In the genomic region with DNA sequence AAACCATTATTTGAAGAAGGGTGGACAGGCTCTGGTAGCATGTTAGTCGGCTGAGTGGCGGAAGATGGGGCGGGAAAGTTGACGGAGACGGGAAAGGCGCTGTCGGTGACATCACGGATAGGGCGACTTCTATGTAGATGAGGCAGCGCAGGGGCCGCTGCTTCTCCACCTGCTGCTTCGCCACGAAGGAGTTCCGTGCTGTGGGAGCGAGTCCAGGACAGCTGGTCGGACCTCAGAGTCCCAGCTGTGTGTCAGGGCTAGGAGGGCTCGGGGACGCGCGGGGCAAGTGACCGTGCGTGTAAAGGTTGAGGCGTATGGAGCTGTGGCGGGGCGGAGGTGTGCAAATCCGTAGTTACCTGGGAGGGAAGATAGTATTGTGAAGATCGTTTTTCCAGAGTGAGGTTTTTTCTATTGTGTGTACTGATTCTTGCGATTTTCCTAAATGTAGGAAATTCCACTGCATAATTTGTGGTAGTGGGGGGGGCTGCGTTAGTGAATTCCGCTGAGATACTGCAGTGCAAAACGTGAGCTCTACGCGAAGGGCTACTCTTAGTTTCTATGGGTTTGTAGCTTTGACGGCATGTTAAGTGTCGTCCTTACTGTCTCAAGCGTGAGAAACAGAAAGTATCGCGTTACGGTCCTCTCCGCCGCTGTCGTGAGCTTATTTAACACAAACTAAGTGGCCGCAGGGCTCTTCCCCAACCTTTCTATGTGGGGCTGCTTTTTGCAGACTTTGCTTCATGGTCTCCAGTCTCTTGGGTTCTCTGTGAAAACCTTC, we compare ENCODE assay signal across 8 cellular contexts.
DNase-seq lines count a peak whose midpoint lies in the region; ATAC-seq and TF ChIP-seq lines count a peak whose summit lies in the region.

No MANE protein-coding gene starts in this region.

- H3K36me3 ChIP-seq in ovary, result no peaks in the 10 kb centered on the region

- H3K4me3 Mint-ChIP-seq in activated naive CD4-positive, alpha-beta T cell treated with anti-CD3 and anti-CD28 coated beads, Interleukin-2, amount 10 ng/mL, durations not matched to agents 7 days and 5 days, result peak overlapping the region; percentile 88
- H3K4me3 Mint-ChIP-seq in type B pancreatic cell, result peak overlapping the region; percentile 97

- DNase-seq in 8988T, result peak; percentile 53
- peak; percentile 52 for DNase-seq in RPMI7951 (ENCODE audit: low read depth)
- DNase-seq in activated naive CD4-positive, alpha-beta T cell treated with anti-CD3 and anti-CD28 coated beads, Interleukin-2, amount 10 ng/mL, durations not matched to agents 7 days and 5 days, result peak; percentile 70
- DNase-seq in head of caudate nucleus, result peak in 37 of 42 donors; percentile 7 to 68 (median 31)
- peak; percentile 31 to 69 (median 37) for DNase-seq in ovary
- DNase-seq in type B pancreatic cell (ENCODE audit: extremely low spot score, unreplicated experiment), result peak; percentile 75

- H3K9me3 ChIP-seq in ovary, result no peaks in the 10 kb centered on the region

- CTCF ChIA-PET in activated naive CD4-positive, alpha-beta T cell treated with anti-CD3 and anti-CD28 coated beads, Interleukin-2, amount 10 ng/mL, durations not matched to agents 7 days and 5 days (lab: Charles Lee), result no interaction called here

- no peaks in the 10 kb centered on the region for H3K36me3 Mint-ChIP-seq in activated naive CD4-positive, alpha-beta T cell treated with anti-CD3 and anti-CD28 coated beads, Interleukin-2, amount 10 ng/mL, durations not matched to agents 7 days and 5 days
- H3K36me3 Mint-ChIP-seq in type B pancreatic cell, result no peaks in the 10 kb centered on the region

- no peak overlapping the region for H3K27ac ChIP-seq in ovary

- H3K9me3 Mint-ChIP-seq in activated naive CD4-positive, alpha-beta T cell treated with anti-CD3 and anti-CD28 coated beads, Interleukin-2, amount 10 ng/mL, durations not matched to agents 7 days and 5 days, result no peaks in the 10 kb centered on the region
- no peaks in the 10 kb centered on the region for H3K9me3 Mint-ChIP-seq in type B pancreatic cell

- H3K27ac Mint-ChIP-seq in activated naive CD4-positive, alpha-beta T cell treated with anti-CD3 and anti-CD28 coated beads, Interleukin-2, amount 10 ng/mL, durations not matched to agents 7 days and 5 days, result peak overlapping the region; percentile 83
- H3K27ac Mint-ChIP-seq in type B pancreatic cell, result peak overlapping the region; percentile 99

- 0 to 1% (median 1%) methylated on average over 43 of the region's 43 CpGs for WGBS in ovary, 3 donors

- peaks cover 22% of the 10 kb centered on the region for H3K4me1 Mint-ChIP-seq in activated naive CD4-positive, alpha-beta T cell treated with anti-CD3 and anti-CD28 coated beads, Interleukin-2, amount 10 ng/mL, durations not matched to agents 7 days and 5 days
- H3K4me1 Mint-ChIP-seq in type B pancreatic cell (ENCODE audit: unreplicated experiment), result no peaks in the 10 kb centered on the region

- H3K27me3 ChIP-seq in ovary, result no peaks in the 10 kb centered on the region

- TF ChIP-seq POLR2A in GM18526 (IDR thresholded peaks at IDR 0.05; ENCODE audit: extremely low read depth, insufficient read length) (peak; percentile 98), ovary (IDR thresholded peaks at IDR 0.05) (peak; percentile 20)

- intact Hi-C loops in head of caudate nucleus (cut with DNase I), result no loop called here
- intact Hi-C loops in ovary (cut with DNase I), result no loop called here

- H3K4me3 ChIP-seq in ovary, result peak overlapping the region; percentile 45

- TF ChIP-seq EP300 in ovary (IDR thresholded peaks at IDR 0.05), result no peak

- no peaks in the 10 kb centered on the region for H3K4me1 ChIP-seq in ovary (ENCODE audit: insufficient read depth)

- peak; percentile 65 for ATAC-seq in HG03442 (IDR thresholded peaks at IDR 0.05; ENCODE audit: unreplicated experiment)

- H3K27me3 Mint-ChIP-seq in activated naive CD4-positive, alpha-beta T cell treated with anti-CD3 and anti-CD28 coated beads, Interleukin-2, amount 10 ng/mL, durations not matched to agents 7 days and 5 days, result peaks cover 52% of the 10 kb centered on the region
- peaks cover 36% of the 10 kb centered on the region for H3K27me3 Mint-ChIP-seq in type B pancreatic cell

- TF ChIP-seq CTCF in ovary (IDR thresholded peaks at IDR 0.05) (no peak), type B pancreatic cell (conservative IDR thresholded peaks at IDR 0.05) (no peak)
